Comparison of ENCODE assay signal across 21 cellular contexts in genomic region chr9:114279693-114280092, GRCh38. TPM values are rescaled to one million over a fixed set of nuclear protein-coding genes. Genes with fewer than 3 reads are reported as not detected.
A peak's percentile ranks its signal among the peaks of the same experiment; 100 is the strongest.
DNase-seq lines count a peak whose midpoint lies in the region; ATAC-seq, FAIRE-seq and TF ChIP-seq lines count a peak whose summit lies in the region.
"Had no signal": no experiment of that assay in that cellular context is flagged by ENCODE, and none has a peak within 500 bp of the region (broad histone marks: within the 10 kb centered on the region; RNA-seq: fewer than 3 reads in every experiment).

No MANE protein-coding gene starts in this region.

- H3K27me3 ChIP-seq in mammary epithelial cell (ENCODE audit: insufficient read depth, low read length): no peaks in the 10 kb centered on the region
- H3K27me3 ChIP-seq in RWPE2 (ENCODE audit: insufficient read depth, poor library complexity, severe bottlenecking): no peaks in the 10 kb centered on the region
- H3K27me3 ChIP-seq in keratinocyte (ENCODE audit: control insufficient read depth, extremely low read depth, insufficient read depth, low read length): no peaks in the 10 kb centered on the region
- no peaks in the 10 kb centered on the region for H3K27me3 ChIP-seq in suprapubic skin
- no peaks in the 10 kb centered on the region for H3K27me3 ChIP-seq in trophoblast cell (ENCODE audit: insufficient read depth, low read length)

- no peak overlapping the region for H3K4me3 Mint-ChIP-seq in MCF 10A (ENCODE audit: unreplicated experiment)
- H3K4me3 Mint-ChIP-seq: CD8-positive, alpha-beta T cell had no signal

- no peaks in the 10 kb centered on the region for H3K27me3 Mint-ChIP-seq in MCF 10A (ENCODE audit: insufficient read depth, unreplicated experiment)

- WGBS in mammary epithelial cell (ENCODE audit: low coverage, missing lambda C conversion rate): 98% methylated on average over 3 of the region's 3 CpGs
- WGBS in suprapubic skin: 83% methylated on average over 3 of the region's 3 CpGs
- no CpG with 5 or more reads among the region's 3 CpGs for WGBS in trophoblast cell (ENCODE audit: extremely low coverage, insufficient coverage, insufficient read length)

- no peak for TF ChIP-seq POLR2A in suprapubic skin (IDR thresholded peaks at IDR 0.05)

- no peaks in the 10 kb centered on the region for H3K36me3 ChIP-seq in mammary epithelial cell (ENCODE audit: insufficient read depth, low read length)
- H3K36me3 ChIP-seq in RWPE2 (ENCODE audit: low read depth): no peaks in the 10 kb centered on the region
- peaks cover 3 to 5% of the 10 kb centered on the region in 2 experiments for H3K36me3 ChIP-seq in keratinocyte (ENCODE audit: control insufficient read depth in 2 of 2, extremely low read depth in 1 of 2, insufficient read depth in 2 of 2, low read length in 2 of 2)
- no peaks in the 10 kb centered on the region for H3K36me3 ChIP-seq in suprapubic skin
- H3K36me3 ChIP-seq in trophoblast cell (ENCODE audit: control insufficient read depth in 1 of 2, insufficient read depth in 2 of 2, low read length in 2 of 2): peaks cover 28 to 39% of the 10 kb centered on the region in 2 experiments

- CTCF ChIA-PET in mammary epithelial cell (lab: Charles Lee; ENCODE audit: low non-redundant PET): no interaction called here
- CTCF ChIA-PET in MCF 10A (lab: Yijun Ruan, JAX): interaction anchor here (0.5 to 1.8 kb wide), 7 partner anchors 8 to 1103 kb away, joined by 3 to 9 read pairs (median 3); no protein-coding TSS in a partner anchor

- H2BK120ac ChIP-seq in trophoblast cell (ENCODE audit: insufficient read depth, low read length, poor library complexity): no peak overlapping the region

- BruUV-seq in mammary epithelial cell (replicated peaks; lab: Mats Ljungman, UMichigan) (no TSS peak), MCF 10A (replicated peaks; lab: Mats Ljungman, UMichigan) (no TSS peak)

- H2AFZ ChIP-seq in mammary epithelial cell (ENCODE audit: low read depth, low read length): no peak overlapping the region
- no peak overlapping the region for H2AFZ ChIP-seq in keratinocyte (ENCODE audit: control insufficient read depth, low read length)
- H2AFZ ChIP-seq in trophoblast cell (ENCODE audit: insufficient read depth, low read length, poor library complexity): no peak overlapping the region

- H3K4me3 ChIP-seq in mammary epithelial cell (replicated peaks in 1 of 3; ENCODE audit: insufficient read depth in 1 of 3, low read depth in 2 of 3, low read length in 3 of 3): no peak overlapping the region
- H3K4me3 ChIP-seq in RWPE2 (ENCODE audit: severe bottlenecking): no peak overlapping the region
- no peak overlapping the region for H3K4me3 ChIP-seq in keratinocyte (ENCODE audit: control insufficient read depth in 2 of 3, extremely low read depth in 1 of 3, insufficient read depth in 2 of 3, low read depth in 1 of 3, low read length in 3 of 3)
- no peak overlapping the region for H3K4me3 ChIP-seq in suprapubic skin
- no peak overlapping the region for H3K4me3 ChIP-seq in trophoblast cell (ENCODE audit: low read depth, low read length)

- intact Hi-C loops in mammary epithelial cell (cut with micrococcal nuclease) (loop anchor here (2.0 to 5.0 kb wide), 2 partner anchors 33 to 57 kb away; no protein-coding TSS in a partner anchor), MCF 10A (cut with micrococcal nuclease) (no loop called here)

- in situ Hi-C loops in mammary epithelial cell (cut with MboI; ENCODE audit: low sequenced_read_pairs in 2 of 2): loop anchor here in 1 of 2 donors (25.0 kb wide), 1 partner anchor 542 kb away; no protein-coding TSS in a partner anchor

- H3K9ac ChIP-seq in mammary epithelial cell (ENCODE audit: insufficient read depth, low read length) (no peak overlapping the region), keratinocyte (ENCODE audit: control insufficient read depth, extremely low read depth, insufficient read depth, low read length) (peak overlapping the region; percentile 48), trophoblast cell (ENCODE audit: low read length) (no peak overlapping the region)

- H3K36me3 Mint-ChIP-seq in MCF 10A (ENCODE audit: insufficient read depth, unreplicated experiment): no peaks in the 10 kb centered on the region
- H3K36me3 Mint-ChIP-seq: CD8-positive, alpha-beta T cell had no signal

- no peaks in the 10 kb centered on the region for H3K9me1 ChIP-seq in keratinocyte (ENCODE audit: control insufficient read depth, extremely low read depth, insufficient read depth, low read length)

- no peak overlapping the region for H2AK5ac ChIP-seq in trophoblast cell (ENCODE audit: low read length)

- peak overlapping the region; percentile 78 for H3K27ac ChIP-seq in mammary epithelial cell (ENCODE audit: insufficient read depth, low read depth, low read length)
- H3K27ac ChIP-seq in RWPE2 (ENCODE audit: poor library complexity, severe bottlenecking): peak overlapping the region; percentile 89
- peak overlapping the region; percentile 96 for H3K27ac ChIP-seq in keratinocyte (ENCODE audit: control insufficient read depth, insufficient read depth, low read length)
- H3K27ac ChIP-seq in suprapubic skin: peak overlapping the region; percentile 65
- H3K27ac ChIP-seq in trophoblast cell (ENCODE audit: low read depth, low read length): no peak overlapping the region

- peaks cover 18% of the 10 kb centered on the region for H3K79me1 ChIP-seq in trophoblast cell (ENCODE audit: low read length)

- no peak overlapping the region for H3K18ac ChIP-seq in trophoblast cell (ENCODE audit: low read length)

- no peak overlapping the region for H3K14ac ChIP-seq in trophoblast cell (ENCODE audit: low read length)

- no peak for TF ChIP-seq EP300 in suprapubic skin (IDR thresholded peaks at IDR 0.05)

- H4K20me1 ChIP-seq in mammary epithelial cell (ENCODE audit: insufficient read depth, low read length): no peaks in the 10 kb centered on the region
- no peaks in the 10 kb centered on the region for H4K20me1 ChIP-seq in keratinocyte (ENCODE audit: control insufficient read depth, extremely low read depth, insufficient read depth, low read length)

- peaks cover 48% of the 10 kb centered on the region for H3K4me1 Mint-ChIP-seq in MCF 10A (ENCODE audit: insufficient read depth, unreplicated experiment)

- POLR2A ChIA-PET in MCF 10A (lab: Yijun Ruan, JAX): interaction anchor here (0.6 kb wide), 1 partner anchor 1492 kb away, joined by 3 read pairs; no protein-coding TSS in a partner anchor

- no peak overlapping the region for H3K4ac ChIP-seq in trophoblast cell (ENCODE audit: low read depth, low read length)

- no peak for TF ChIP-seq CTCF in mammary epithelial cell (conservative IDR thresholded peaks at IDR 0.05 in 1 of 2, IDR thresholded peaks at IDR 0.05 in 1 of 2; ENCODE audit: extremely low read depth in 1 of 2, insufficient read depth in 1 of 2, low read depth in 1 of 2, low read length in 2 of 2)
- no peak for TF ChIP-seq CTCF in MCF 10A (IDR thresholded peaks at IDR 0.05; ENCODE audit: unreplicated experiment)
- TF ChIP-seq CTCF in RWPE2 (IDR thresholded peaks at IDR 0.05; ENCODE audit: poor library complexity, severe bottlenecking): no peak
- no peak for TF ChIP-seq CTCF in keratinocyte (optimal IDR thresholded peaks at IDR 0.05 in 1 of 3, IDR thresholded peaks at IDR 0.05 in 1 of 3, conservative IDR thresholded peaks at IDR 0.05 in 1 of 3; ENCODE audit: extremely low read depth in 1 of 3, insufficient read depth in 2 of 3, low read length in 3 of 3)
- TF ChIP-seq CTCF in suprapubic skin (IDR thresholded peaks at IDR 0.05): no peak

- no peak overlapping the region for H3K23ac ChIP-seq in trophoblast cell (ENCODE audit: low read length)

- no peak overlapping the region for H4K91ac ChIP-seq in trophoblast cell (ENCODE audit: low read depth, low read length)

- no peak for ATAC-seq in RWPE2 (ENCODE audit: low read depth)
- ATAC-seq: CD8-positive, alpha-beta T cell; HepG2 had no signal

- H3K79me2 ChIP-seq in mammary epithelial cell (ENCODE audit: insufficient read depth, low read length) (no peaks in the 10 kb centered on the region), keratinocyte (ENCODE audit: control insufficient read depth, insufficient read depth, low read length) (peaks cover 2% of the 10 kb centered on the region), trophoblast cell (ENCODE audit: control insufficient read depth, insufficient read depth, low read length, poor library complexity) (no peaks in the 10 kb centered on the region)

- no peaks in the 10 kb centered on the region for H3K9me3 Mint-ChIP-seq in MCF 10A (ENCODE audit: unreplicated experiment)
- H3K9me3 Mint-ChIP-seq: CD8-positive, alpha-beta T cell had no signal

- dilution Hi-C loops in mammary epithelial cell (cut with HindIII; ENCODE audit: low sequenced_read_pairs) (loop anchor here (5.0 kb wide), 1 partner anchor 67 kb away; no protein-coding TSS in a partner anchor), keratinocyte (cut with MboI; ENCODE audit: extremely low pct_ligation_motif_present, low sequenced_read_pairs) (no loop called here)

- no peak overlapping the region for H3K27ac Mint-ChIP-seq in MCF 10A (ENCODE audit: low read depth, unreplicated experiment)
- H3K27ac Mint-ChIP-seq: CD8-positive, alpha-beta T cell had no signal

- H2BK5ac ChIP-seq in trophoblast cell (ENCODE audit: low read depth, low read length, poor library complexity): no peak overlapping the region

- H4K8ac ChIP-seq in trophoblast cell (ENCODE audit: low read depth, low read length): no peak overlapping the region

- H3K4me2 ChIP-seq in mammary epithelial cell (ENCODE audit: insufficient read depth, low read depth, low read length) (no peak overlapping the region), keratinocyte (ENCODE audit: control insufficient read depth, extremely low read depth, insufficient read depth, low read depth, low read length) (no peak overlapping the region), trophoblast cell (ENCODE audit: low read length) (no peak overlapping the region)

- peaks cover 54% of the 10 kb centered on the region for H3K4me1 ChIP-seq in mammary epithelial cell (ENCODE audit: insufficient read depth, low read length)
- H3K4me1 ChIP-seq in RWPE2 (ENCODE audit: insufficient read depth, poor library complexity, severe bottlenecking): peaks cover 50% of the 10 kb centered on the region
- H3K4me1 ChIP-seq in keratinocyte (ENCODE audit: control insufficient read depth, extremely low read depth, insufficient read depth, low read length): peaks cover 64% of the 10 kb centered on the region
- peaks cover 43% of the 10 kb centered on the region for H3K4me1 ChIP-seq in suprapubic skin
- H3K4me1 ChIP-seq in trophoblast cell (ENCODE audit: control insufficient read depth in 1 of 2, insufficient read depth in 2 of 2, low read length in 2 of 2): peaks cover 25 to 39% of the 10 kb centered on the region in 2 experiments

- no peak for FAIRE-seq in keratinocyte (lab: Jason Lieb, UNC)
- FAIRE-seq: D721Med, HepG2 had no signal

- no peak overlapping the region for H4K12ac ChIP-seq in trophoblast cell (ENCODE audit: low read depth, low read length)

- H2BK12ac ChIP-seq in trophoblast cell (ENCODE audit: low read length): no peak overlapping the region

- H3K9me3 ChIP-seq in mammary epithelial cell (replicated peaks; ENCODE audit: insufficient read depth, low read length) (no peaks in the 10 kb centered on the region), RWPE2 (ENCODE audit: severe bottlenecking) (no peaks in the 10 kb centered on the region), keratinocyte (ENCODE audit: control insufficient read depth, low read depth, low read length) (no peaks in the 10 kb centered on the region), suprapubic skin (no peaks in the 10 kb centered on the region), trophoblast cell (ENCODE audit: insufficient read depth, low read depth, low read length) (peaks cover 8% of the 10 kb centered on the region)

- no peak for DNase-seq in mammary epithelial cell
- no peak for DNase-seq in MCF 10A (ENCODE audit: unreplicated experiment)
- no peak for DNase-seq in RWPE2 (ENCODE audit: low spot score)
- DNase-seq in keratinocyte (ENCODE audit: low read depth, low spot score): no peak
- DNase-seq in suprapubic skin (ENCODE audit: low spot score in 2 of 2): peak; percentile 5 to 11
- DNase-seq in anterior cingulate cortex (lab: John Stamatoyannopoulos, UW): no peak
- DNase-seq in GOT3 (lab: John Stamatoyannopoulos, UW): no peak
- DNase-seq in trophoblast cell: no peak
- DNase-seq: AML-193; CD8-positive, alpha-beta T cell; DND-41; GF-D8; Kasumi-1; NCI-H1417; NCI-H2029; NCI-H524; RPMI8226 had no signal

RNA-seq across cellular contexts. Expression of gene ORM1, which starts 43.2 kb away (rescaled TPM):
- not detected for total RNA-seq in mammary epithelial cell
- not detected for polyA plus RNA-seq in mammary epithelial cell
- polyA minus RNA-seq in mammary epithelial cell: not detected
- total RNA-seq in MCF 10A (2022): not detected in 2 replicates
- not detected in 3 replicates for polyA plus RNA-seq in keratinocyte
- not detected for polyA plus RNA-seq in keratinocyte (2011; ENCODE audit: low read depth)
- not detected in 2 replicates for polyA plus RNA-seq in keratinocyte (2011; cell fraction: cytosol; rRNA removed)
- not detected in 2 replicates for polyA plus RNA-seq in keratinocyte (2011; cell fraction: nucleus; rRNA removed)
- polyA plus RNA-seq in keratinocyte (2012; ENCODE audit: low replicate concordance): not detected in 2 replicates
- not detected in 3 replicates for polyA minus RNA-seq in keratinocyte
- polyA minus RNA-seq in keratinocyte (2011; cell fraction: cytosol; rRNA and poly(A)+ RNA removed): not detected
- not detected in 2 replicates for polyA minus RNA-seq in keratinocyte (2011; cell fraction: nucleus; rRNA and poly(A)+ RNA removed)
- 10 to 100 TPM in 1 of 4 donors, not detected in 3; 59.2 TPM for total RNA-seq in suprapubic skin
- 0.07 and 0.08 TPM in 2 replicates for polyA plus RNA-seq in trophoblast cell (2013)
- total RNA-seq: A673; CD8-positive, alpha-beta T cell; H7 had no signal

RNA-seq across cellular contexts. Expression of gene ORM2, which starts 50.0 kb away (rescaled TPM):
- total RNA-seq in mammary epithelial cell (not detected), MCF 10A (2022) (not detected in 2 replicates), suprapubic skin (1 to 10 TPM in 1 of 4 donors, not detected in 3; 9.5 TPM)
- polyA plus RNA-seq in mammary epithelial cell (not detected), keratinocyte (not detected in 3 replicates)
- polyA minus RNA-seq in mammary epithelial cell (not detected), keratinocyte (not detected in 3 replicates)
- not detected for polyA plus RNA-seq in keratinocyte (2011; ENCODE audit: low read depth)
- not detected in 2 replicates for polyA plus RNA-seq in keratinocyte (2011; cell fraction: cytosol; rRNA removed)
- not detected in 2 replicates for polyA plus RNA-seq in keratinocyte (2011; cell fraction: nucleus; rRNA removed)
- not detected in 2 replicates for polyA plus RNA-seq in keratinocyte (2012; ENCODE audit: low replicate concordance)
- polyA minus RNA-seq in keratinocyte (2011; cell fraction: cytosol; rRNA and poly(A)+ RNA removed): not detected
- not detected in 2 replicates for polyA minus RNA-seq in keratinocyte (2011; cell fraction: nucleus; rRNA and poly(A)+ RNA removed)
- polyA plus RNA-seq in trophoblast cell (2013): 0.08 TPM in 1 of 2 replicates, not detected in the other
- total RNA-seq: A673; CD8-positive, alpha-beta T cell had no signal

Comparison
In these comparisons a context has a peak if more than half of its experiments do, and no peak if none do; other contexts are left out.
1. DNase-seq: peak in suprapubic skin (2 of 2); none in mammary epithelial cell (single experiment), MCF 10A (single experiment), RWPE2 (single experiment), keratinocyte (single experiment), anterior cingulate cortex (0 of 58), GOT3 (single experiment) and trophoblast cell (0 of 2).